8 cellular contexts compared by ENCODE assay signal in the genomic region with DNA sequence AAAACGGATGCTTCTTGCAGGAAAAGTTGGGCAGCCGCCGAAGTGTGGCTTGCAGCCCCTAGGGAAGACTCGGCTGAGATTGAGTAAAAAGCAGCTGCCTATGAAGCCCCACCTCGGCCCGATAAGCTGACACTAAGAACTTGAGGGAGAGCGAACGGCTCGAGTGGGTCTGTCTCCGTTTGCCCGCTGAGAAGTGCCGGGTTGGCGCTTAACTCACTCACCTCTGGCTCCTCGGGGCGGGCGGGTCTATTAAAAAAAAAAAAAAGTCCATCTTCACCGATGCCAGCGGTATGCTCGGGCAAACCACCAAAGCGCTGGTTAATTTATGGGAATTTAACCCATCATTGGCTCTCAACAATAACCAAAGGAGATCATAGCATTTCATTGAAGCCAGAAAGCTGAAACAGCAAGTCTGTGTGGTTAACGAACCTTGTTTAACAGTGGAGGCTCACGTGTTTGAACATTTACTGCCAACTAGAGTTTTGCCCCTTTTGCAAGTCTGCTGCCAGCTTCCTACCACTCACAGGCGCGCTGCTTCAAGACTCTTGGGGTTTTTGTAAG. TPM values are rescaled to one million over a fixed set of nuclear protein-coding genes. Genes with fewer than 3 reads are reported as not detected.
DNase-seq lines count a peak whose midpoint lies in the region; ATAC-seq and TF ChIP-seq lines count a peak whose summit lies in the region.

No MANE protein-coding gene starts in this region.

- H3K9ac ChIP-seq in Loucy (ENCODE audit: low read depth, low read length, poor library complexity, severe bottlenecking), result peak overlapping the region; percentile 64

- H2AFZ ChIP-seq in Loucy (ENCODE audit: low read length), result peak overlapping the region; percentile 53

- H3K27ac ChIP-seq in ectodermal cell (ENCODE audit: insufficient read depth, low read depth, low read length, poor library complexity, severe bottlenecking) (no peak overlapping the region), lung (ENCODE audit: low read depth in 1 of 2, low read length in 1 of 2) (peak overlapping the region; percentile 90 to 99)

- WGBS in ectodermal cell, 2 experiments, result 1 to 2% methylated on average over 24 of the region's 24 CpGs
- 0 to 1% methylated on average over 24 of the region's 24 CpGs for WGBS in lung, 2 donors

- no peaks in the 10 kb centered on the region for H3K9me3 ChIP-seq in Loucy (ENCODE audit: insufficient read depth, low read depth, low read length)
- H3K9me3 ChIP-seq in ectodermal cell (ENCODE audit: control insufficient read depth, low read length), result no peaks in the 10 kb centered on the region
- H3K9me3 ChIP-seq in lung (ENCODE audit: control insufficient read depth in 2 of 2, insufficient read depth in 1 of 2, low read length in 1 of 2), result no peaks in the 10 kb centered on the region

- H3K27me3 ChIP-seq in Loucy (ENCODE audit: insufficient read depth, low read length, poor library complexity, severe bottlenecking), result no peaks in the 10 kb centered on the region
- H3K27me3 ChIP-seq in ectodermal cell (ENCODE audit: control insufficient read depth, insufficient read depth, low read length, poor library complexity, severe bottlenecking), result no peaks in the 10 kb centered on the region
- H3K27me3 ChIP-seq in lung (ENCODE audit: control insufficient read depth, insufficient read depth), result no peaks in the 10 kb centered on the region

- peaks cover 37% of the 10 kb centered on the region for H3K4me1 ChIP-seq in Loucy (ENCODE audit: insufficient read depth, low read length, poor library complexity, severe bottlenecking)
- peaks cover 8% of the 10 kb centered on the region for H3K4me1 ChIP-seq in ectodermal cell (ENCODE audit: control insufficient read depth, insufficient read depth, low read length)
- H3K4me1 ChIP-seq in lung (ENCODE audit: control insufficient read depth in 2 of 2, insufficient read depth in 2 of 2, low read length in 2 of 2), result peaks cover 3 to 5% of the 10 kb centered on the region in 2 donors

- H3K79me2 ChIP-seq in Loucy (ENCODE audit: insufficient read depth, low read length), result peaks cover 29% of the 10 kb centered on the region

- H3K4me2 ChIP-seq in Loucy (ENCODE audit: low read depth, low read length, poor library complexity, severe bottlenecking), result peak overlapping the region; percentile 91

- H3K4me3 ChIP-seq in Loucy (ENCODE audit: low read length, poor library complexity, severe bottlenecking) (peak overlapping the region; percentile 92), ectodermal cell (ENCODE audit: insufficient read depth, low read depth, low read length) (peak overlapping the region; percentile 85), lung (peak overlapping the region; percentile 96)

- DNase-seq in GM03348 (ENCODE audit: low spot score), result peak; percentile 52
- peak; percentile 18 for DNase-seq in activated CD4-positive, alpha-beta T cell treated with anti-CD3 and anti-CD28 coated beads for 1 hour
- DNase-seq in lung (ENCODE audit: low spot score), result peak; percentile 41
- DNase-seq in stimulated activated CD8-positive, alpha-beta memory T cell treated with anti-CD3 and anti-CD28 coated beads, Interleukin-7, amount 100 ng/mL, for 24 hours (ENCODE audit: low read depth), result peak; percentile 5

- TF ChIP-seq CTCF in Loucy (conservative IDR thresholded peaks at IDR 0.05; ENCODE audit: low read length) (no peak), lung (IDR thresholded peaks at IDR 0.05; ENCODE audit: control extremely low read depth, extremely low read depth) (no peak)

- ATAC-seq in lung (ENCODE audit: insufficient read depth, low FRiP score) (no peak), HG03571 (IDR thresholded peaks at IDR 0.05; ENCODE audit: unreplicated experiment) (no peak), GM21381 (IDR thresholded peaks at IDR 0.05; ENCODE audit: unreplicated experiment) (no peak)

- H3K9me2 ChIP-seq in Loucy (replicated peaks; ENCODE audit: low read depth, low read length), result no peaks in the 10 kb centered on the region

- peaks cover 9% of the 10 kb centered on the region; the same call in 1 of the 2 replicates for H3F3A ChIP-seq in Loucy (ENCODE audit: low read depth)

- peaks cover 28% of the 10 kb centered on the region for H4K20me1 ChIP-seq in Loucy (ENCODE audit: insufficient read depth, low read length, poor library complexity, severe bottlenecking)

- H3K36me3 ChIP-seq in Loucy (ENCODE audit: insufficient read depth, low read length), result no peaks in the 10 kb centered on the region
- no peaks in the 10 kb centered on the region for H3K36me3 ChIP-seq in ectodermal cell (ENCODE audit: control insufficient read depth, insufficient read depth, low read length)
- no peaks in the 10 kb centered on the region for H3K36me3 ChIP-seq in lung (ENCODE audit: control insufficient read depth in 2 of 2, insufficient read depth in 2 of 2, low read length in 2 of 2)

RNA-seq across cellular contexts. Expression of a gene that starts 1.0 kb away (rescaled TPM):
- polyA plus RNA-seq in ectodermal cell (2013, experiment 1 of 4), result 12.3 TPM
- 11.8 TPM for polyA plus RNA-seq in ectodermal cell (2013, experiment 2 of 4)
- 8.7 TPM for polyA plus RNA-seq in ectodermal cell (2013, experiment 3 of 4)
- 9.8 TPM for polyA plus RNA-seq in ectodermal cell (2013, experiment 4 of 4)
- total RNA-seq in lung, result 10 to 100 TPM; 32.5 to 42.8 TPM
- polyA plus RNA-seq in lung, result 1 to 10 TPM; 4.5 to 5.8 TPM

RNA-seq across cellular contexts. Expression of a gene that starts 55.5 kb away (rescaled TPM):
- polyA plus RNA-seq in ectodermal cell (2013, experiment 1 of 4), result 51.6 TPM
- 60.1 TPM for polyA plus RNA-seq in ectodermal cell (2013, experiment 2 of 4)
- 44.4 TPM for polyA plus RNA-seq in ectodermal cell (2013, experiment 3 of 4)
- 43.7 TPM for polyA plus RNA-seq in ectodermal cell (2013, experiment 4 of 4)
- total RNA-seq in lung, result 10 to 100 TPM; 18.1 to 34.5 TPM
- polyA plus RNA-seq in lung, result 10 to 100 TPM; 21.4 to 30.5 TPM

RNA-seq across cellular contexts. Expression of a gene that starts 55.6 kb away (rescaled TPM):
- polyA plus RNA-seq in ectodermal cell (2013, experiment 1 of 4), result 133 TPM
- polyA plus RNA-seq in ectodermal cell (2013, experiment 2 of 4), result 142 TPM
- polyA plus RNA-seq in ectodermal cell (2013, experiment 3 of 4), result 124 TPM
- polyA plus RNA-seq in ectodermal cell (2013, experiment 4 of 4), result 147 TPM
- total RNA-seq in lung, result 100 to 1,000 TPM in 1 of 2 donors, 10 to 100 TPM in 1; 92.5 to 101 TPM
- polyA plus RNA-seq in lung, result 10 to 100 TPM; 26.0 to 70.5 TPM
